ENCODE assay signal across 8 cellular contexts in the genomic region with DNA sequence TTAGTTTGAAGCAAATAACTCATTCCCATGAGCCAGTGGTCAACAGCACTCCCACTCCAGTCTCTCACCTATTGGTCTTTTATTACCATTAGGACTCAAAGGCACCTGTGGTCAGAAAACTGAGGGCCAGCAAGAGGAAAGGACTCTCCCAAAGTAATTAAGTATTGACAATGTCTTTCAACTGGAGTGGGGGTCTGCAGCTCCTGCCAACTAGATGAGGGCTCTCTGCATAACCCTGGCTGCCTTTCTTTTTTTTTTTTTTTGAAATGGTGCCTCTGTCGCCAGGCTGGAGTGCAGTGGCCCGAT. TPM values are rescaled to one million over a fixed set of nuclear protein-coding genes. Genes with fewer than 3 reads are reported as not detected.
DNase-seq lines count a peak whose midpoint lies in the region; ATAC-seq and TF ChIP-seq lines count a peak whose summit lies in the region.

No MANE protein-coding gene starts in this region.

- intact Hi-C loops in CD8-positive, alpha-beta T cell (cut with DNase I, micrococcal nuclease): loop anchor here (1.0 to 2.0 kb wide), 5 partner anchors 132 to 1513 kb away; a partner anchor contains a TSS

- POLR2A ChIA-PET in CD8-positive, alpha-beta T cell (lab: Charles Lee): interaction anchor here (1.3 kb wide), 1 partner anchor 22 kb away, joined by 3 read pairs; no protein-coding TSS in a partner anchor

- peak overlapping the region; percentile 100 for H2AFZ ChIP-seq in osteoblast (ENCODE audit: low read length)

- no peaks in the 10 kb centered on the region for H3K36me3 ChIP-seq in CD8-positive, alpha-beta T cell (ENCODE audit: insufficient read depth, low read length)
- no peaks in the 10 kb centered on the region for H3K36me3 ChIP-seq in osteoblast (ENCODE audit: insufficient read depth, low read length)

- no peak for ATAC-seq in CD8-positive, alpha-beta T cell
- ATAC-seq in GM19467 (IDR thresholded peaks at IDR 0.05; ENCODE audit: unreplicated experiment): no peak
- ATAC-seq in GM18909 (IDR thresholded peaks at IDR 0.05; ENCODE audit: poor library complexity, unreplicated experiment): no peak

- H3K27me3 Mint-ChIP-seq in CD8-positive, alpha-beta T cell (ENCODE audit: low read depth): no peaks in the 10 kb centered on the region

- H3K9me3 Mint-ChIP-seq in CD8-positive, alpha-beta T cell: no peaks in the 10 kb centered on the region

- H3K79me2 ChIP-seq in osteoblast (ENCODE audit: insufficient read depth, low read length): peaks cover 46% of the 10 kb centered on the region

- peak overlapping the region; percentile 79 for H3K4me2 ChIP-seq in osteoblast (ENCODE audit: insufficient read depth, low read length)

- no peak for TF ChIP-seq POLR2A in erythroblast (IDR thresholded peaks at IDR 0.05; ENCODE audit: low read length)

- no peaks in the 10 kb centered on the region for H3K9me3 ChIP-seq in CD8-positive, alpha-beta T cell (ENCODE audit: low read length)
- H3K9me3 ChIP-seq in osteoblast (ENCODE audit: low read depth, low read length): no peaks in the 10 kb centered on the region

- peaks cover 24% of the 10 kb centered on the region for H3K36me3 Mint-ChIP-seq in CD8-positive, alpha-beta T cell

- H3K4me3 ChIP-seq in CD8-positive, alpha-beta T cell (ENCODE audit: low read depth, low read length): peak overlapping the region; percentile 63
- H3K4me3 ChIP-seq in coronary artery (peak overlapping the region; percentile 99), osteoblast (ENCODE audit: insufficient read depth, low read length) (peak overlapping the region; percentile 99)

- peaks cover 25% of the 10 kb centered on the region for H3K4me1 ChIP-seq in CD8-positive, alpha-beta T cell (ENCODE audit: insufficient read depth, low read length)
- H3K4me1 ChIP-seq in osteoblast (ENCODE audit: insufficient read depth, low read length): peaks cover 15% of the 10 kb centered on the region

- H4K20me1 ChIP-seq in osteoblast (ENCODE audit: insufficient read depth, low read length): no peaks in the 10 kb centered on the region

- peak overlapping the region; percentile 92 for H3K4me3 Mint-ChIP-seq in CD8-positive, alpha-beta T cell

- H3K4me1 Mint-ChIP-seq in CD8-positive, alpha-beta T cell (ENCODE audit: low read depth): peaks cover 53% of the 10 kb centered on the region

- H3K27me3 ChIP-seq in CD8-positive, alpha-beta T cell (ENCODE audit: insufficient read depth, low read length): no peaks in the 10 kb centered on the region
- H3K27me3 ChIP-seq in osteoblast (ENCODE audit: insufficient read depth, low read length): no peaks in the 10 kb centered on the region

- CTCF ChIA-PET in CD8-positive, alpha-beta T cell (lab: Charles Lee): interaction anchor here (1.2 kb wide), 1 partner anchor 213 kb away, joined by 3 read pairs; a partner anchor contains a TSS

- H3K27ac ChIP-seq in CD8-positive, alpha-beta T cell (ENCODE audit: low read depth, low read length): peak overlapping the region; percentile 68
- peak overlapping the region; percentile 64 to 78 for H3K27ac ChIP-seq in coronary artery
- peak overlapping the region; percentile 71 for H3K27ac ChIP-seq in osteoblast (ENCODE audit: low read depth, low read length)

- TF ChIP-seq CTCF in CD8-positive, alpha-beta T cell (IDR thresholded peaks at IDR 0.05): no peak
- no peak for TF ChIP-seq CTCF in coronary artery (IDR thresholded peaks at IDR 0.05)
- TF ChIP-seq CTCF in osteoblast (IDR thresholded peaks at IDR 0.05; ENCODE audit: extremely low read depth, low read depth, low read length): no peak

- DNase-seq in CD8-positive, alpha-beta T cell: no peak
- peak; percentile 58 for DNase-seq in NCI-H69 (lab: John Stamatoyannopoulos, UW)
- no peak for DNase-seq in coronary artery (ENCODE audit: low spot score)
- DNase-seq in osteoblast (ENCODE audit: insufficient read length, low spot score, missing footprints): no peak
- DNase-seq in erythroblast (lab: John Stamatoyannopoulos, UW): no peak
- DNase-seq in activated CD4-positive, CD25-positive, alpha-beta regulatory T cell (lab: John Stamatoyannopoulos, UW): no peak

- H3K27ac Mint-ChIP-seq in CD8-positive, alpha-beta T cell: peak overlapping the region; percentile 95

RNA-seq across cellular contexts. Expression of a gene that starts 0.6 kb away (rescaled TPM):
- 10 to 100 TPM; 52.1 to 55.2 TPM for total RNA-seq in CD8-positive, alpha-beta T cell
- 52.2 and 59.7 TPM in 2 replicates for total RNA-seq in osteoblast
